ENCODE assay signal across 22 cellular contexts in the genomic region with DNA sequence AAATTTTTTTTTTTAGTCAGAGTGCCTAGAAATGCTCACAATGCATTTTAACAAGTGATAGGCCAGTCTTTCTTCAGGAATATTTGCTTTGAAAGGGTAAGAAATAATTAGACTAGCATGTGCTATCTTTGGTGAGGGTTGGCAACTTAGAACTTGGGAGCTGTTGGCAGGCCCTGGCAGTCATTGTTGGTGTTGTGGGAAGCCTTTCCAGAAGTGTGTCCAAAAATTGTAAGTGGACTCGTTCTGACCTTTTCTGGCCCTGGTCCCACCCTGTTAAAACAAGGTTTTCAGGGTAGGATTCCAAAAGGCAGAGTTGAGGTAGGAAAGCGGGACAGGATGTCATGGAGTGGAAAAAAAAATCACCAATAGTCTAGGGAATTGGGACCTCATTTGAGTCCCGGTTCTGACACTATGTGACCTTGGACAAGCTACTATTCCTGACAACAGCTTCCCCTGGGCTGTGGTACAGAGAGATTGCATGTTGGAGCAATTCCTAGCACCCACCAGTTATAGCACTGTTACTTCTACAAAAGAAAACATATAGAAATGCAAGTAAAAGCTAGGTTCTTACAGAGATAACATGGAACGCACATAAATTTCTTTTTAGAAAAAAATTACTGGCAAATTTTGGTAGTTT.
DNase-seq lines count a peak whose midpoint lies in the region; TF ChIP-seq lines count a peak whose summit lies in the region.
"Had no signal": no experiment of that assay in that cellular context is flagged by ENCODE, and none has a peak within 500 bp of the region (broad histone marks: within the 10 kb centered on the region; RNA-seq: fewer than 3 reads in every experiment).

No MANE protein-coding gene starts in this region.

- H4K5ac ChIP-seq in mesendoderm (ENCODE audit: low read length): peak overlapping the region; percentile 36

- no peaks in the 10 kb centered on the region for H3K79me1 ChIP-seq in mesendoderm (ENCODE audit: low read length)

- no peak overlapping the region for H3K4me3 Mint-ChIP-seq in glutamatergic neuron (ENCODE audit: unreplicated experiment)
- no peak overlapping the region for H3K4me3 Mint-ChIP-seq in progenitor cell of endocrine pancreas (ENCODE audit: low read depth)
- H3K4me3 Mint-ChIP-seq in endodermal cell: no peak overlapping the region
- H3K4me3 Mint-ChIP-seq: CD4-positive, alpha-beta memory T cell; IgD-negative memory B cell had no signal

- no peaks in the 10 kb centered on the region for H3K27me3 ChIP-seq in PC-9 (ENCODE audit: insufficient read depth, low read depth)
- H3K27me3 ChIP-seq in mesendoderm (ENCODE audit: insufficient read depth, low read length, poor library complexity): no peaks in the 10 kb centered on the region
- H3K27me3 ChIP-seq in endodermal cell (ENCODE audit: control insufficient read depth, insufficient read depth, low read length, poor library complexity, severe bottlenecking): no peaks in the 10 kb centered on the region
- H3K27me3 ChIP-seq: BLaER1 had no signal

- peak overlapping the region; percentile 92 for H3K18ac ChIP-seq in mesendoderm (ENCODE audit: low read length)

- CTCF ChIA-PET in PC-9 (lab: Charles Lee) (no interaction called here), OCI-LY7 (lab: Charles Lee; ENCODE audit: unreplicated experiment) (no interaction called here)

- no peaks in the 10 kb centered on the region for H4K20me1 ChIP-seq in PC-9 (ENCODE audit: insufficient read depth)
- H4K20me1 ChIP-seq in OCI-LY7 (ENCODE audit: insufficient read depth, low read length): no peaks in the 10 kb centered on the region
- H4K20me1 ChIP-seq: BLaER1 had no signal

- H4K8ac ChIP-seq in mesendoderm (ENCODE audit: low read depth, low read length): no peak overlapping the region

- H3K27me3 Mint-ChIP-seq in glutamatergic neuron (ENCODE audit: unreplicated experiment): peaks cover 6% of the 10 kb centered on the region
- no peaks in the 10 kb centered on the region for H3K27me3 Mint-ChIP-seq in progenitor cell of endocrine pancreas
- H3K27me3 Mint-ChIP-seq in endodermal cell (ENCODE audit: insufficient read depth): no peaks in the 10 kb centered on the region
- H3K27me3 Mint-ChIP-seq: CD4-positive, alpha-beta memory T cell had no signal

- no peaks in the 10 kb centered on the region for H3K79me2 ChIP-seq in PC-9 (ENCODE audit: low read depth)
- no peaks in the 10 kb centered on the region for H3K79me2 ChIP-seq in mesendoderm (ENCODE audit: control insufficient read depth, insufficient read depth, low read length)
- no peaks in the 10 kb centered on the region for H3K79me2 ChIP-seq in OCI-LY7 (ENCODE audit: insufficient read depth, low read depth, low read length)

- intact Hi-C loops in PC-9 (cut with micrococcal nuclease; ENCODE audit: unreplicated experiment) (no loop called here), OCI-LY7 (cut with micrococcal nuclease; ENCODE audit: unreplicated experiment) (no loop called here)

- H3K9me3 ChIP-seq in PC-9 (ENCODE audit: insufficient read depth, low read depth): no peaks in the 10 kb centered on the region
- H3K9me3 ChIP-seq in OCI-LY7 (ENCODE audit: low read length): no peaks in the 10 kb centered on the region
- no peaks in the 10 kb centered on the region for H3K9me3 ChIP-seq in endodermal cell (ENCODE audit: control insufficient read depth, low read length)
- H3K9me3 ChIP-seq: A549, HAP-1, SK-N-SH had no signal

- POLR2A ChIA-PET in PC-9 (lab: Charles Lee; ENCODE audit: unreplicated experiment) (no interaction called here), OCI-LY7 (lab: Charles Lee) (no interaction called here)

- H3K36me3 ChIP-seq in PC-9 (ENCODE audit: low read depth) (no peaks in the 10 kb centered on the region), mesendoderm (ENCODE audit: control insufficient read depth, insufficient read depth, low read length) (no peaks in the 10 kb centered on the region), OCI-LY7 (ENCODE audit: insufficient read depth, low read length) (no peaks in the 10 kb centered on the region), endodermal cell (ENCODE audit: control insufficient read depth, insufficient read depth, low read length) (no peaks in the 10 kb centered on the region)
- H3K36me3 ChIP-seq: BLaER1, HAP-1 had no signal

- H3K36me3 Mint-ChIP-seq in glutamatergic neuron (ENCODE audit: unreplicated experiment) (no peaks in the 10 kb centered on the region), progenitor cell of endocrine pancreas (ENCODE audit: insufficient read depth) (peaks cover 1% of the 10 kb centered on the region), endodermal cell (ENCODE audit: low read depth) (no peaks in the 10 kb centered on the region)
- H3K36me3 Mint-ChIP-seq: CD4-positive, alpha-beta memory T cell had no signal

- no peak overlapping the region for H2BK5ac ChIP-seq in mesendoderm (ENCODE audit: low read length)

- TF ChIP-seq CTCF in PC-9 (conservative IDR thresholded peaks at IDR 0.05) (no peak), glutamatergic neuron (IDR thresholded peaks at IDR 0.05; ENCODE audit: partially characterized antibody, unreplicated experiment) (no peak), GM20000 (IDR thresholded peaks at IDR 0.05; ENCODE audit: extremely low read depth, missing control alignments) (no peak), progenitor cell of endocrine pancreas (IDR thresholded peaks at IDR 0.05; ENCODE audit: unreplicated experiment) (no peak), OCI-LY7 (conservative IDR thresholded peaks at IDR 0.05; ENCODE audit: low read length) (no peak), endodermal cell (conservative IDR thresholded peaks at IDR 0.05) (no peak)

- H3K9ac ChIP-seq in mesendoderm (ENCODE audit: low read length) (no peak overlapping the region), endodermal cell (ENCODE audit: extremely low read depth, low read length, poor library complexity, severe bottlenecking) (no peak overlapping the region)
- H3K9ac ChIP-seq: BLaER1, SK-N-SH had no signal

- H3K4me1 Mint-ChIP-seq in glutamatergic neuron (ENCODE audit: low read depth, unreplicated experiment): peaks cover 5% of the 10 kb centered on the region
- H3K4me1 Mint-ChIP-seq in progenitor cell of endocrine pancreas (ENCODE audit: low read depth): peaks cover 16% of the 10 kb centered on the region
- peaks cover 27% of the 10 kb centered on the region for H3K4me1 Mint-ChIP-seq in endodermal cell

- no peak overlapping the region for H3K23ac ChIP-seq in mesendoderm (ENCODE audit: low read length)

- H3K27ac Mint-ChIP-seq in glutamatergic neuron (ENCODE audit: unreplicated experiment): peak overlapping the region; percentile 22
- no peak overlapping the region for H3K27ac Mint-ChIP-seq in progenitor cell of endocrine pancreas
- no peak overlapping the region for H3K27ac Mint-ChIP-seq in endodermal cell

- H3K4me2 ChIP-seq in PC-9 (no peak overlapping the region), mesendoderm (ENCODE audit: low read length) (no peak overlapping the region), OCI-LY7 (ENCODE audit: low read length) (no peak overlapping the region)
- H3K4me2 ChIP-seq: A549, BLaER1, SK-N-SH had no signal

- H3K56ac ChIP-seq in mesendoderm (ENCODE audit: low read length): no peak overlapping the region

- peak overlapping the region; percentile 30; the same call in 1 of the 2 replicates for H2AFZ ChIP-seq in PC-9
- H2AFZ ChIP-seq in OCI-LY7 (ENCODE audit: low read length): no peak overlapping the region

- DNase-seq in G401 (ENCODE audit: low spot score): peak; percentile 24
- DNase-seq in PC-9: peak in 1 of 2 experiments; percentile 28
- DNase-seq in glutamatergic neuron: no peak
- no peak for DNase-seq in mesendoderm
- DNase-seq in GM20000 (ENCODE audit: low spot score): no peak
- DNase-seq in progenitor cell of endocrine pancreas (ENCODE audit: low spot score, unreplicated experiment): no peak
- no peak for DNase-seq in OCI-LY7 (ENCODE audit: low spot score)
- no peak for DNase-seq in endodermal cell
- DNase-seq: CD4-positive, alpha-beta memory T cell; DMS53; Kasumi-1; MM.1S; NCI-H1092; NCI-H1436 treated with DMSO at 0.1 percent for 48 hours; NCI-H2029; NCI-H345; SHP77 treated with DMSO at 0.1 percent for 48 hours; SK-N-SH had no signal

- no CpG with 5 or more reads among the region's 4 CpGs for WGBS in mesendoderm (ENCODE audit: extremely low coverage, insufficient coverage, low lambda C conversion rate)
- 79 to 82% methylated on average over 3 of the region's 4 CpGs for WGBS in endodermal cell (ENCODE audit: insufficient coverage in 1 of 2, insufficient read length in 1 of 2), 2 experiments

- in situ Hi-C loops in G401 (cut with HindIII; ENCODE audit: low sequenced_read_pairs): no loop called here

- no peaks in the 10 kb centered on the region for H3K4me1 ChIP-seq in PC-9 (replicated peaks; ENCODE audit: insufficient read depth)
- peaks cover 5% of the 10 kb centered on the region for H3K4me1 ChIP-seq in mesendoderm (ENCODE audit: control insufficient read depth, low read depth, low read length)
- H3K4me1 ChIP-seq in OCI-LY7 (ENCODE audit: insufficient read depth, low read length, poor library complexity, severe bottlenecking): no peaks in the 10 kb centered on the region
- peaks cover 2% of the 10 kb centered on the region for H3K4me1 ChIP-seq in endodermal cell (ENCODE audit: control insufficient read depth, insufficient read depth, low read length)
- H3K4me1 ChIP-seq: A549, HAP-1 had no signal

- no peak overlapping the region for H2BK15ac ChIP-seq in mesendoderm (replicated peaks; ENCODE audit: low read depth)

- H3K27ac ChIP-seq in PC-9 (no peak overlapping the region), mesendoderm (ENCODE audit: low read depth, low read length) (no peak overlapping the region), OCI-LY7 (ENCODE audit: low read depth, low read length, poor library complexity, severe bottlenecking) (no peak overlapping the region), endodermal cell (ENCODE audit: low read depth, low read length) (no peak overlapping the region)
- H3K27ac ChIP-seq: A549, BLaER1 had no signal

- H2BK120ac ChIP-seq in mesendoderm (ENCODE audit: low read depth, low read length): peak overlapping the region; percentile 73

- H2AK5ac ChIP-seq in mesendoderm (ENCODE audit: low read length): no peak overlapping the region

- H3K4ac ChIP-seq in mesendoderm (ENCODE audit: low read depth, low read length): peak overlapping the region; percentile 20

- no peaks in the 10 kb centered on the region for H3F3A ChIP-seq in PC-9 (ENCODE audit: insufficient read depth, low read depth)

- BruUV-seq in PC-9 (replicated peaks; lab: Mats Ljungman, UMichigan) (no TSS peak), OCI-LY7 (replicated peaks; lab: Mats Ljungman, UMichigan) (no TSS peak)

- H3K4me3 ChIP-seq in PC-9: no peak overlapping the region
- no peak overlapping the region for H3K4me3 ChIP-seq in mesendoderm (ENCODE audit: low read length)
- no peak overlapping the region for H3K4me3 ChIP-seq in OCI-LY7 (ENCODE audit: low read depth, low read length, poor library complexity, severe bottlenecking)
- H3K4me3 ChIP-seq in endodermal cell (ENCODE audit: low read length): no peak overlapping the region
- H3K4me3 ChIP-seq: A549, BLaER1, HAP-1 had no signal

- H3K9me2 ChIP-seq in PC-9 (ENCODE audit: insufficient read depth) (no peaks in the 10 kb centered on the region), OCI-LY7 (ENCODE audit: insufficient read depth, low read length) (no peaks in the 10 kb centered on the region)
- H3K9me2 ChIP-seq: SK-N-SH had no signal

- H3K9me3 Mint-ChIP-seq in glutamatergic neuron (ENCODE audit: unreplicated experiment) (no peaks in the 10 kb centered on the region), progenitor cell of endocrine pancreas (ENCODE audit: low read depth) (peaks cover 6% of the 10 kb centered on the region), endodermal cell (peaks cover 8% of the 10 kb centered on the region)
